Comparison of ENCODE assay signal across 23 cellular contexts in genomic region chr2:211793783-211794182, GRCh38.
"Had no signal": no experiment of that assay in that cellular context is flagged by ENCODE, and none has a peak within 500 bp of the region (broad histone marks: within the 10 kb centered on the region; RNA-seq: fewer than 3 reads in every experiment).

No MANE protein-coding gene starts in this region.

- H3K9ac ChIP-seq: KMS-11, SK-N-SH had no signal

- ATAC-seq: K562, Panc1, PC-3, T-cell had no signal

- H3K4me3 Mint-ChIP-seq: IgD-negative memory B cell; T-cell; T-helper 1 cell treated with Interleukin-12 subunit alpha and Interleukin-12 subunit beta and Interleukin-4 antibody, amounts not matched to agents 30 μg/mL and 1 μg/mL, for 36 hours had no signal

- H3K4me1 Mint-ChIP-seq: T-cell had no signal

- H3K36me3 Mint-ChIP-seq: IgD-negative memory B cell, T-cell had no signal

- H3K9me3 Mint-ChIP-seq: T-helper 1 cell treated with Interleukin-12 subunit alpha and Interleukin-12 subunit beta and Interleukin-4 antibody, amounts not matched to agents 30 μg/mL and 1 μg/mL, for 36 hours had no signal

- H3K4me3 ChIP-seq: K562 had no signal

- H3K4me2 ChIP-seq: KMS-11, SK-N-SH had no signal

- H3K27ac ChIP-seq: KMS-11, RWPE1 had no signal

- H3K27ac Mint-ChIP-seq: IgD-negative memory B cell; T-cell; T-helper 1 cell treated with Interleukin-12 subunit alpha and Interleukin-12 subunit beta and Interleukin-4 antibody, amounts not matched to agents 30 μg/mL and 1 μg/mL, for 36 hours had no signal

- H3K9me3 ChIP-seq: SK-N-SH had no signal

- DNase-seq: Kasumi-1, MV-4-11, NCI-H1048, NCI-H1105 treated with DMSO at 0.1 percent for 48 hours, NCI-H1436 treated with DMSO at 0.1 percent for 48 hours, NCI-H187, NCI-H2029, NCI-H2081 treated with DMSO at 0.1 percent for 48 hours, NCI-H2227 treated with DMSO at 0.1 percent for 48 hours, NCI-H524, NCI-H526 treated with DMSO at 0.1 percent for 48 hours, NCI-H774, PC-3, SHP77, SK-N-SH, SW 1271, T-cell had no signal

- FAIRE-seq: K562 had no signal

- H3K27me3 Mint-ChIP-seq: IgD-negative memory B cell, T-cell had no signal
